In the genomic region with DNA sequence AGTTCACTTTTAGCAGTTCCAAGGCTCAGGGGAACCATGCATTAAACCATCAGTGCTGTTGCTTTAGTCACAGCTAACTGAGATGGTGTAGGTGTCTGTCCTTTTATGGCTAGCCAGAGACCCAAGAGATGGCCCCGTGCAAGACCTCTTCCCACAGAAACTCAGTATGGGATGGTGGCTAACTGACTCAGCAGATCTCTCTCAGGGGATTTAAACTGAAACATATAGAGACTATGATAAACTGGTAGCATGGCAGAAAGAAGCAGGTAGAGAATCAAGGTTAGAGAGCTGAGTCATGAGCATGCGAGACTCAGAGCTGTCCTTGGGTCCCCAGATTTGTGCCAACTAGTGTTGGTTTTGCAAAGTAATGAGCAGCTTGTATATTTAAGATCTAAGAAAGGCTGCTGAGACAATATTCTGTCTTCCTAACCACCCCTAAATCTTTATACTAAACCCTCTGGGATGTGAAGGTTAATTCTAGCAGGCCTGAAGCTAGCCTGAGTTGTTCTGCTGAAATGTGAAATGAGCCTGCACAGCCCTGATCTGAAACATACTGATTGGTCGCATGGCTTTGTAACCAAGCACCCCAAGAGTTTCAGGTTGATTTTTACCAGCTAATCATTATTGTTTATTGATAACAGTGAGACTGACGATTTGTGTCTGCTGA, we compare ENCODE assay signal across 12 cellular contexts. TPM values are rescaled to one million over a fixed set of nuclear protein-coding genes. Genes with fewer than 3 reads are reported as not detected.
DNase-seq lines count a peak whose midpoint lies in the region; ATAC-seq, FAIRE-seq and TF ChIP-seq lines count a peak whose summit lies in the region.
"Had no signal": no experiment of that assay in that cellular context is flagged by ENCODE, and none has a peak within 500 bp of the region (broad histone marks: within the 10 kb centered on the region; RNA-seq: fewer than 3 reads in every experiment).

No MANE protein-coding gene starts in this region.

- peak; percentile 81 for ATAC-seq in GM18517 (IDR thresholded peaks at IDR 0.05; ENCODE audit: unreplicated experiment)
- ATAC-seq in GM19467 (IDR thresholded peaks at IDR 0.05; ENCODE audit: unreplicated experiment) = peak; percentile 74
- ATAC-seq in HG02938 (IDR thresholded peaks at IDR 0.05; ENCODE audit: unreplicated experiment) = peak; percentile 85
- ATAC-seq in esophagus mucosa = no peak

- H3K9me3 ChIP-seq in KOPT-K1 (ENCODE audit: insufficient read depth, low read length, poor library complexity, severe bottlenecking) = no peaks in the 10 kb centered on the region
- H3K9me3 ChIP-seq: prostate gland had no signal

- H3K27ac ChIP-seq in KOPT-K1 (ENCODE audit: low read depth, low read length, poor library complexity, severe bottlenecking) = peak overlapping the region; percentile 92
- H3K27ac ChIP-seq: prostate gland, RWPE1 had no signal

- FAIRE-seq in H54 (lab: Jason Lieb, UNC) = no peak

- no peak for TF ChIP-seq POLR2A in H54 (IDR thresholded peaks at IDR 0.05; ENCODE audit: low read depth, low read length)

- no peaks in the 10 kb centered on the region for H3K36me3 ChIP-seq in KOPT-K1 (ENCODE audit: insufficient read depth, low read length)
- H3K36me3 ChIP-seq: prostate gland had no signal

- DNase-seq in stimulated activated CD4-positive, alpha-beta T cell treated with anti-CD3 and anti-CD28 coated beads, Interleukin-4, amount 100 ng/mL, for 1 hour = no peak
- DNase-seq in H54 (ENCODE audit: insufficient read length, low spot score) = no peak
- DNase-seq in HPDE6-E6E7 (ENCODE audit: extremely low spot score) = no peak
- DNase-seq: CD4-positive, alpha-beta memory T cell; NCI-H2029 had no signal

RNA-seq across cellular contexts. Expression of gene SCEL, which starts 6.5 kb away (rescaled TPM):
- 251 TPM for total RNA-seq in esophagus mucosa
- total RNA-seq: CD4-positive, alpha-beta memory T cell had no signal
